ENCODE assay signal across 21 cellular contexts in the genomic region with DNA sequence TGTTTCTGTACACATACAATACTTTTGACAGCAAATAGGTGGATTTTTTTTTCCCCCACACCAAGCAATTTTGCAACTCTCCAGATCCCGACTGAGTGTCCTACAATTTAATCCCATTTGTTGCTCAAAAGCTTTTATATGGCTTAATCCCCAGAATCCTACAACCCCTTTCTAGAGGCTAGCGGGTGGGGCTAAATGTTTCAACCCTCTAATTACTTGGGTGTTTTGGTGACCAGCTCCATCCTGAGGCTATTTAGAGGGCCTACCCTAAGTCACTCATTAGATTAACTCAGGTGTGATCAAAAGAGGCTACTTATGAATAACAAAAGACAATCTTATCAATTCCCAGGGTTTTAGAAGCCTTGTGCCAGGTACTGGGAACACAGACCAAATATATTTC. TPM values are rescaled to one million over a fixed set of nuclear protein-coding genes. Genes with fewer than 3 reads are reported as not detected.
"Had no signal": no experiment of that assay in that cellular context is flagged by ENCODE, and none has a peak within 500 bp of the region (broad histone marks: within the 10 kb centered on the region; RNA-seq: fewer than 3 reads in every experiment).

No MANE protein-coding gene starts in this region.

- H3K4me3 ChIP-seq: cardiac muscle cell, PC-9 had no signal

- H3K9me3 Mint-ChIP-seq: activated B cell treated with CpG ODN at 0.5 μM for 24 hours; activated CD4-positive, alpha-beta memory T cell treated with anti-CD3 and anti-CD28 coated beads for 36 hours; activated CD4-positive, alpha-beta T cell treated with anti-CD3 and anti-CD28 coated beads, Interleukin-2, amount 10 ng/mL, durations not matched to agents 7 days and 5 days; activated naive CD4-positive, alpha-beta T cell treated with anti-CD3 and anti-CD28 coated beads for 36 hours; activated naive CD8-positive, alpha-beta T cell treated with anti-CD3 and anti-CD28 coated beads for 36 hours; activated T-cell treated with anti-CD3 and anti-CD28 coated beads, Interleukin-2, amount 50 U/mL, for 4 hours; T-helper 1 cell treated with Interleukin-12 subunit alpha and Interleukin-12 subunit beta and Interleukin-4 antibody, amounts not matched to agents 30 μg/mL and 1 μg/mL, for 36 hours had no signal

- H3K4me3 Mint-ChIP-seq: activated B cell treated with CpG ODN at 0.5 μM for 24 hours; activated CD4-positive, alpha-beta memory T cell treated with anti-CD3 and anti-CD28 coated beads for 36 hours; activated CD4-positive, alpha-beta T cell treated with anti-CD3 and anti-CD28 coated beads, Interleukin-2, amount 10 ng/mL, durations not matched to agents 7 days and 5 days; activated naive CD4-positive, alpha-beta T cell treated with anti-CD3 and anti-CD28 coated beads for 36 hours; activated naive CD8-positive, alpha-beta T cell treated with anti-CD3 and anti-CD28 coated beads for 36 hours; activated T-cell treated with anti-CD3 and anti-CD28 coated beads, Interleukin-2, amount 50 U/mL, for 4 hours; T-helper 1 cell treated with Interleukin-12 subunit alpha and Interleukin-12 subunit beta and Interleukin-4 antibody, amounts not matched to agents 30 μg/mL and 1 μg/mL, for 36 hours had no signal

- H3K4me1 Mint-ChIP-seq: activated B cell treated with CpG ODN at 0.5 μM for 24 hours; activated CD4-positive, alpha-beta T cell treated with anti-CD3 and anti-CD28 coated beads, Interleukin-2, amount 10 ng/mL, durations not matched to agents 7 days and 5 days; activated naive CD8-positive, alpha-beta T cell treated with anti-CD3 and anti-CD28 coated beads for 36 hours had no signal

- H3K27me3 ChIP-seq: brain microvascular endothelial cell, cardiac muscle cell had no signal

- DNase-seq: activated B cell treated with CpG ODN at 0.5 μM for 24 hours; activated CD4-positive, alpha-beta memory T cell treated with anti-CD3 and anti-CD28 coated beads for 36 hours; activated CD4-positive, alpha-beta T cell treated with anti-CD3 and anti-CD28 coated beads, Interleukin-2, amount 10 ng/mL, durations not matched to agents 7 days and 5 days; activated CD8-positive, alpha-beta memory T cell treated with anti-CD3 and anti-CD28 coated beads for 24 hours; activated effector memory CD4-positive, alpha-beta T cell treated with anti-CD3 and anti-CD28 coated beads, Interleukin-2, amount 50 U/mL, for 16 hours; activated naive CD4-positive, alpha-beta T cell treated with anti-CD3 and anti-CD28 coated beads for 36 hours; activated naive CD8-positive, alpha-beta T cell treated with anti-CD3 and anti-CD28 coated beads for 36 hours; activated T-cell treated with anti-CD3 and anti-CD28 coated beads, Interleukin-2, amount 50 U/mL, for 4 hours; brain microvascular endothelial cell; NCI-H1092; NCI-H1417 treated with DMSO at 0.1 percent for 48 hours; NCI-H1694; NCI-H2029; NCI-H2107; NCI-H2171 treated with DMSO at 0.1 percent for 48 hours; NCI-H226; NCI-H774; PC-9; SHP77 treated with DMSO at 0.1 percent for 48 hours had no signal

- H3K27ac Mint-ChIP-seq: activated B cell treated with CpG ODN at 0.5 μM for 24 hours; activated CD4-positive, alpha-beta memory T cell treated with anti-CD3 and anti-CD28 coated beads for 36 hours; activated CD4-positive, alpha-beta T cell treated with anti-CD3 and anti-CD28 coated beads, Interleukin-2, amount 10 ng/mL, durations not matched to agents 7 days and 5 days; activated naive CD4-positive, alpha-beta T cell treated with anti-CD3 and anti-CD28 coated beads for 36 hours; activated naive CD8-positive, alpha-beta T cell treated with anti-CD3 and anti-CD28 coated beads for 36 hours; T-helper 1 cell treated with Interleukin-12 subunit alpha and Interleukin-12 subunit beta and Interleukin-4 antibody, amounts not matched to agents 30 μg/mL and 1 μg/mL, for 36 hours had no signal

- H3K36me3 ChIP-seq: brain microvascular endothelial cell, cardiac muscle cell had no signal

- H3K36me3 Mint-ChIP-seq: activated CD4-positive, alpha-beta memory T cell treated with anti-CD3 and anti-CD28 coated beads for 36 hours; activated naive CD8-positive, alpha-beta T cell treated with anti-CD3 and anti-CD28 coated beads for 36 hours had no signal

- H3K27me3 Mint-ChIP-seq: activated B cell treated with CpG ODN at 0.5 μM for 24 hours had no signal

- H3K27ac ChIP-seq: brain microvascular endothelial cell, cardiac muscle cell, PC-9 had no signal

- ATAC-seq: activated T-cell treated with anti-CD3 and anti-CD28 coated beads, Interleukin-2, amount 50 U/mL, for 4 hours had no signal

RNA-seq across cellular contexts. Expression of a gene that starts 21.0 kb away (rescaled TPM):
- total RNA-seq: activated B cell treated with CpG ODN at 0.5 μM for 24 hours; activated CD4-positive, alpha-beta memory T cell treated with anti-CD3 and anti-CD28 coated beads for 36 hours; activated CD4-positive, alpha-beta T cell treated with anti-CD3 and anti-CD28 coated beads, Interleukin-2, amount 10 ng/mL, durations not matched to agents 7 days and 5 days; activated naive CD4-positive, alpha-beta T cell treated with anti-CD3 and anti-CD28 coated beads for 36 hours; activated naive CD8-positive, alpha-beta T cell treated with anti-CD3 and anti-CD28 coated beads for 36 hours; activated T-cell treated with anti-CD3 and anti-CD28 coated beads, Interleukin-2, amount 50 U/mL, for 4 hours had no signal

RNA-seq across cellular contexts. Expression of a gene that starts 37.6 kb away (rescaled TPM):
- total RNA-seq: activated CD4-positive, alpha-beta memory T cell treated with anti-CD3 and anti-CD28 coated beads for 36 hours; activated CD4-positive, alpha-beta T cell treated with anti-CD3 and anti-CD28 coated beads, Interleukin-2, amount 10 ng/mL, durations not matched to agents 7 days and 5 days; activated naive CD4-positive, alpha-beta T cell treated with anti-CD3 and anti-CD28 coated beads for 36 hours; activated naive CD8-positive, alpha-beta T cell treated with anti-CD3 and anti-CD28 coated beads for 36 hours; activated T-cell treated with anti-CD3 and anti-CD28 coated beads, Interleukin-2, amount 50 U/mL, for 4 hours had no signal
